In genomic region chr1:169143351-169143750, GRCh38 we compare ENCODE assay signal across 32 cellular contexts.
"Had no signal": no experiment of that assay in that cellular context is flagged by ENCODE, and none has a peak within 500 bp of the region (broad histone marks: within the 10 kb centered on the region; RNA-seq: fewer than 3 reads in every experiment).

No MANE protein-coding gene starts in this region.

- H3K27ac ChIP-seq: brain microvascular endothelial cell, esophagus muscularis mucosa, foreskin keratinocyte, heart left ventricle, WERI-Rb-1 had no signal

- H3K4me1 Mint-ChIP-seq: activated B cell treated with CpG ODN at 0.5 μM for 24 hours had no signal

- H3K4me3 Mint-ChIP-seq: activated B cell treated with CpG ODN at 0.5 μM for 24 hours; activated CD8-positive, alpha-beta T cell treated with anti-CD3 and anti-CD28 coated beads for 36 hours; activated naive CD8-positive, alpha-beta T cell; activated T-cell treated with anti-CD3 and anti-CD28 coated beads, Interleukin-2, amount 50 U/mL, for 4 hours; activated T-helper 17 cell treated with anti-CD3 and anti-CD28 coated beads, Interleukin-2, amount 50 U/mL, for 72 hours; effector memory CD8-positive, alpha-beta T cell; T-helper 17 cell; T-helper 2 cell treated with Interferon-gamma antibody and Interleukin-4, amounts not matched to agents 5 μg/mL and 100 μg/mL, for 36 hours had no signal

- H3K27ac Mint-ChIP-seq: activated B cell treated with CpG ODN at 0.5 μM for 24 hours; activated CD8-positive, alpha-beta T cell treated with anti-CD3 and anti-CD28 coated beads for 36 hours; activated naive CD8-positive, alpha-beta T cell; activated T-helper 17 cell treated with anti-CD3 and anti-CD28 coated beads, Interleukin-2, amount 50 U/mL, for 72 hours; effector memory CD8-positive, alpha-beta T cell; T-helper 2 cell treated with Interferon-gamma antibody and Interleukin-4, amounts not matched to agents 5 μg/mL and 100 μg/mL, for 36 hours had no signal

- H3K27me3 Mint-ChIP-seq: activated B cell treated with CpG ODN at 0.5 μM for 24 hours; activated CD8-positive, alpha-beta T cell treated with anti-CD3 and anti-CD28 coated beads for 36 hours; activated naive CD8-positive, alpha-beta T cell; activated T-helper 17 cell treated with anti-CD3 and anti-CD28 coated beads, Interleukin-2, amount 50 U/mL, for 72 hours; effector memory CD8-positive, alpha-beta T cell; T-helper 17 cell had no signal

- H3K9me3 ChIP-seq: esophagus muscularis mucosa, gastrocnemius medialis, heart left ventricle had no signal

- H3K4me1 ChIP-seq: esophagus muscularis mucosa, heart left ventricle had no signal

- H3K36me3 ChIP-seq: brain microvascular endothelial cell, esophagus muscularis mucosa, gastrocnemius medialis, heart left ventricle, WERI-Rb-1 had no signal

- ATAC-seq: activated CD4-positive, CD25-positive, alpha-beta regulatory T cell treated with anti-CD3 and anti-CD28 coated beads, Interleukin-2, amount 50 U/mL, for 24 hours; activated CD8-positive, alpha-beta T cell treated with anti-CD3 and anti-CD28 coated beads for 36 hours; activated T-cell treated with anti-CD3 and anti-CD28 coated beads, Interleukin-2, amount 50 U/mL, for 4 hours; activated T-helper 17 cell treated with anti-CD3 and anti-CD28 coated beads, Interleukin-2, amount 50 U/mL, for 72 hours; effector memory CD8-positive, alpha-beta T cell; foreskin keratinocyte; gastrocnemius medialis; heart left ventricle; T-helper 17 cell had no signal

- DNase-seq: activated B cell treated with CpG ODN at 0.5 μM for 24 hours; activated CD4-positive, alpha-beta T cell treated with anti-CD3 and anti-CD28 coated beads for 48 hours; activated CD4-positive, alpha-beta T cell treated with anti-CD3 and anti-CD28 coated beads, Interleukin-2, amount 50 U/mL, for 1 hour; activated CD4-positive, alpha-beta T cell treated with anti-CD3 and anti-CD28 coated beads, Interleukin-2, amount 50 U/mL, for 48 hours; activated CD8-positive, alpha-beta memory T cell treated with anti-CD3 and anti-CD28 coated beads for 24 hours; activated CD8-positive, alpha-beta T cell treated with anti-CD3 and anti-CD28 coated beads for 36 hours; activated effector memory CD4-positive, alpha-beta T cell treated with Interleukin-2 at 50 U/mL for 16 hours; activated gamma-delta T cell treated with Interleukin-2 at 50 U/mL for 16 hours; activated naive CD4-positive, alpha-beta T cell treated with anti-CD3 and anti-CD28 coated beads, Interleukin-2, amount 50 U/mL, for 16 hours; activated naive CD4-positive, alpha-beta T cell treated with Interleukin-2 at 50 U/mL for 16 hours; activated T-cell treated with anti-CD3 and anti-CD28 coated beads, Interleukin-2, amount 50 U/mL, for 4 hours; amniotic stem cell; anterior cingulate cortex; brain microvascular endothelial cell; cortex of kidney; dermis blood vessel endothelial cell; effector CD4-positive, alpha-beta T cell; effector memory CD8-positive, alpha-beta T cell; erythroblast; foreskin keratinocyte; gastrocnemius medialis; glutamatergic neuron; heart left ventricle; T-helper 1 cell; T-helper 17 cell; T1000; WERI-Rb-1 had no signal

- H3K27me3 ChIP-seq: brain microvascular endothelial cell, esophagus muscularis mucosa, foreskin keratinocyte, gastrocnemius medialis, heart left ventricle had no signal

- H3K9me3 Mint-ChIP-seq: activated B cell treated with CpG ODN at 0.5 μM for 24 hours; activated CD8-positive, alpha-beta T cell treated with anti-CD3 and anti-CD28 coated beads for 36 hours; activated T-cell treated with anti-CD3 and anti-CD28 coated beads, Interleukin-2, amount 50 U/mL, for 4 hours; activated T-helper 17 cell treated with anti-CD3 and anti-CD28 coated beads, Interleukin-2, amount 50 U/mL, for 72 hours; effector memory CD8-positive, alpha-beta T cell; T-helper 2 cell treated with Interferon-gamma antibody and Interleukin-4, amounts not matched to agents 5 μg/mL and 100 μg/mL, for 36 hours had no signal

- H3K4me3 ChIP-seq: esophagus muscularis mucosa, gastrocnemius medialis, heart left ventricle had no signal
